In the genomic region with DNA sequence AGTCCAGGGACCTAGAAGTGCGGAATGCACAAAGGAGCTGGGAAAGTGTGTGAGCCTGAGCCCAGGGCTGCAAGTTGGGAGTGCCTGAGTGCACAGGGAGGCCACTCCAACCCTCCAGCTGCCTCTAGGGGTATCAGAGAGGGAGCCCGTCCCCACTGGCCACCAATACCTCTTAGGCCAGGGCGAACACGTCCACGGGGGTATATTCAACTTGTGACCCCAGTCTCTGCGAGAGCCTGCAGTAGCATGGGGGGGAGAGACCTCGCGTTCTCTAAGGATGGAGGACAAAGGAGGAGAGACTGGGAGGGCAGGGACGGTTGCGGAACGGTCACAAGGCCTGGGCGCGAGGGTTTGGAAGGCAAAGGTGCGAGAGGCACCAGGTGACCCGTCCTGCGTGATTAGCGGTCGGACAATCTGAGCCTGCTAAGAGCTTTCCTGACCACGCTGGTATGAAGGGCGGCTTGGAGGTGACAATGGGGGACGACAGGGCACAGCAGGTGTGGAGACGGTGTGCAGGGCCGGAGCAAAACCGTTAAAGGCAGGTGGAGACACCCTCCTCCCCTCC, we compare ENCODE assay signal across 6 cellular contexts. TPM values are rescaled to one million over a fixed set of nuclear protein-coding genes. Genes with fewer than 3 reads are reported as not detected.
A peak's percentile ranks its signal among the peaks of the same experiment; 100 is the strongest.
DNase-seq lines count a peak whose midpoint lies in the region; ATAC-seq, FAIRE-seq and TF ChIP-seq lines count a peak whose summit lies in the region.

No MANE protein-coding gene starts in this region.

- peaks cover 62% of the 10 kb centered on the region for H3K36me3 ChIP-seq in WERI-Rb-1

- TF ChIP-seq CTCF in WERI-Rb-1 (IDR thresholded peaks at IDR 0.05; ENCODE audit: low read depth, low read length): no peak

- ATAC-seq in GM18502 (IDR thresholded peaks at IDR 0.05; ENCODE audit: poor library complexity, unreplicated experiment): no peak

- H3K27me3 ChIP-seq in WERI-Rb-1 (ENCODE audit: insufficient read depth, low read depth, severe bottlenecking): no peaks in the 10 kb centered on the region

- peak overlapping the region; percentile 77 for H3K4me3 ChIP-seq in WERI-Rb-1 (ENCODE audit: low read depth, low read length)

- FAIRE-seq in GM12891 (lab: Jason Lieb, UNC): no peak

- peak; percentile 48 for DNase-seq in ELF-1 (ENCODE audit: low read depth, low spot score)
- DNase-seq in WERI-Rb-1: peak; percentile 16
- peak; percentile 23 for DNase-seq in kidney tubule cell (ENCODE audit: low spot score)
- DNase-seq in GM12891 (ENCODE audit: insufficient read length, low spot score): no peak
- no peak for DNase-seq in HT-29 (ENCODE audit: low spot score)

- H3K27ac ChIP-seq in WERI-Rb-1: peak overlapping the region; percentile 93

- TF ChIP-seq POLR2A in GM12891 (IDR thresholded peaks at IDR 0.05; ENCODE audit: low read depth, low read length): no peak

- H3K9me3 ChIP-seq in WERI-Rb-1 (ENCODE audit: severe bottlenecking): no peaks in the 10 kb centered on the region

TF ChIP-seq in GM12891, 5 proteins besides CTCF, POLR2A, EP300 and RAD21:
- TF ChIP-seq POU2F2 (IDR thresholded peaks at IDR 0.05; ENCODE audit: low read depth, low read length) (no peak), PAX5 (IDR thresholded peaks at IDR 0.05; ENCODE audit: insufficient read depth, low read length, severe bottlenecking) (no peak), TAF1 (IDR thresholded peaks at IDR 0.05; ENCODE audit: low read depth, low read length) (no peak), POLR2AphosphoS5 (IDR thresholded peaks at IDR 0.05; ENCODE audit: low read depth, low read length) (no peak), SPI1 (IDR thresholded peaks at IDR 0.05; ENCODE audit: low read depth, low read length) (no peak)

RNA-seq across cellular contexts. Expression of a gene that starts 0.7 kb away (rescaled TPM):
- polyA plus RNA-seq in GM12891 (2012; ENCODE audit: low read depth, missing spikeins): 25.6 TPM
- 113 and 120 TPM in 2 replicates for total RNA-seq in HT-29 (2014; rRNA removed; shearing (Covaris generic))

RNA-seq across cellular contexts. Expression of a gene that starts 13.7 kb away (rescaled TPM):
- 148 TPM for polyA plus RNA-seq in GM12891 (2012; ENCODE audit: low read depth, missing spikeins)
- 73.3 and 79.7 TPM in 2 replicates for total RNA-seq in HT-29 (2014; rRNA removed; shearing (Covaris generic))

RNA-seq across cellular contexts. Expression of a gene that starts 13.8 kb away (rescaled TPM):
- 3,587 TPM for polyA plus RNA-seq in GM12891 (2012; ENCODE audit: low read depth, missing spikeins)
- total RNA-seq in HT-29 (2014; rRNA removed; shearing (Covaris generic)): 1,376 and 1,588 TPM in 2 replicates

RNA-seq across cellular contexts. Expression of a gene that starts 35.6 kb away (rescaled TPM):
- polyA plus RNA-seq in GM12891 (2012; ENCODE audit: low read depth, missing spikeins): 0.15 TPM
- 0.23 and 1.4 TPM in 2 replicates for total RNA-seq in HT-29 (2014; rRNA removed; shearing (Covaris generic))

RNA-seq across cellular contexts. Expression of a gene that starts 56.5 kb away (rescaled TPM):
- 0.12 TPM for polyA plus RNA-seq in GM12891 (2012; ENCODE audit: low read depth, missing spikeins)
- total RNA-seq in HT-29 (2014; rRNA removed; shearing (Covaris generic)): 0.20 TPM in 1 of 2 replicates, not detected in the other

Comparison
In these comparisons a context has a peak if more than half of its experiments do, and no peak if none do; other contexts are left out.
1. DNase-seq: peak in ELF-1 (single experiment), WERI-Rb-1 (single experiment) and kidney tubule cell (single experiment); none in GM12891 (single experiment) and HT-29 (single experiment).